Comparison of ENCODE assay signal across 33 cellular contexts in genomic region chr1:180841460-180841859, GRCh38.
DNase-seq lines count a peak whose midpoint lies in the region; ATAC-seq lines count a peak whose summit lies in the region.
"Had no signal": no experiment of that assay in that cellular context is flagged by ENCODE, and none has a peak within 500 bp of the region (broad histone marks: within the 10 kb centered on the region; RNA-seq: fewer than 3 reads in every experiment).

No MANE protein-coding gene starts in this region.

- CTCF ChIA-PET in CD4-positive, alpha-beta memory T cell (lab: Charles Lee; ENCODE audit: partially characterized antibody), result interaction anchor here (2.6 kb wide), 1 partner anchor 21 kb away, joined by 10 read pairs; no protein-coding TSS in a partner anchor

- H3K4me1 ChIP-seq in skeletal muscle satellite cell (ENCODE audit: control insufficient read depth, insufficient read depth, low read length), result peaks cover 19% of the 10 kb centered on the region
- H3K4me1 ChIP-seq in CD4-positive, alpha-beta memory T cell (ENCODE audit: insufficient read depth, low read length), result no peaks in the 10 kb centered on the region
- H3K4me1 ChIP-seq: gastroesophageal sphincter, lower lobe of right lung, upper lobe of left lung had no signal

- H3K9me3 ChIP-seq in skeletal muscle satellite cell (replicated peaks; ENCODE audit: low read length), result no peaks in the 10 kb centered on the region
- no peaks in the 10 kb centered on the region for H3K9me3 ChIP-seq in CD4-positive, alpha-beta memory T cell (ENCODE audit: control insufficient read depth in 1 of 2, low read length in 2 of 2)
- H3K9me3 ChIP-seq: gastroesophageal sphincter, lower lobe of right lung, mucosa of descending colon, ovary, upper lobe of left lung had no signal

- peak overlapping the region; percentile 15 for H3K9ac ChIP-seq in skeletal muscle satellite cell (ENCODE audit: low read depth, low read length)

- no peak overlapping the region for H3K27ac ChIP-seq in CD4-positive, alpha-beta memory T cell (ENCODE audit: low read depth, low read length)
- H3K27ac ChIP-seq: 22Rv1, gastroesophageal sphincter, lower lobe of right lung, ovary, upper lobe of left lung had no signal

- no peak overlapping the region for H3K4me2 ChIP-seq in skeletal muscle satellite cell (ENCODE audit: low read length)
- H3K4me2 ChIP-seq: GM23338 had no signal

- H3K4me3 Mint-ChIP-seq in CD4-positive, alpha-beta memory T cell, result no peak overlapping the region
- H3K4me3 Mint-ChIP-seq: activated naive CD8-positive, alpha-beta T cell treated with anti-CD3 and anti-CD28 coated beads for 36 hours; activated T-cell treated with anti-CD3 and anti-CD28 coated beads, Interleukin-2, amount 50 U/mL, for 24 hours; GM23338; natural killer cell treated with Interleukin-12 subunit alpha and Interleukin-12 subunit beta and Interleukin-15 and Interleukin-18, amount 100 ng/mL, for 72 hours; stimulated activated naive B cell treated with anti-CD40 and anti-IgM and Interleukin-4, amounts not matched to agents 10 μg/mL and 1 μg/mL and 100 μg/mL, for 72 hours had no signal

- H3K27me3 ChIP-seq in skeletal muscle satellite cell (ENCODE audit: control insufficient read depth, insufficient read depth, low read length), result no peaks in the 10 kb centered on the region
- no peaks in the 10 kb centered on the region for H3K27me3 ChIP-seq in CD4-positive, alpha-beta memory T cell (ENCODE audit: insufficient read depth, low read length)
- H3K27me3 ChIP-seq: gastroesophageal sphincter, ovary, upper lobe of left lung had no signal

- DNase-seq in NCI-H146 (lab: John Stamatoyannopoulos, UW), result peak; percentile 40
- no peak for DNase-seq in NCI-H146 treated with DMSO at 0.1 percent for 48 hours (lab: John Stamatoyannopoulos, UW; ENCODE audit: unreplicated experiment)
- peak; percentile 15 for DNase-seq in astrocyte of the hippocampus (ENCODE audit: low read depth, low spot score)
- peak; percentile 4 for DNase-seq in kidney tubule cell (ENCODE audit: low spot score)
- no peak for DNase-seq in CD4-positive, alpha-beta memory T cell
- no peak for DNase-seq in foreskin melanocyte
- DNase-seq: activated CD4-positive, CD25-positive, alpha-beta regulatory T cell; activated gamma-delta T cell; activated naive CD8-positive, alpha-beta T cell treated with anti-CD3 and anti-CD28 coated beads for 36 hours; activated T-cell treated with anti-CD3 and anti-CD28 coated beads, Interleukin-2, amount 50 U/mL, for 24 hours; anterior cingulate cortex; C1 segment of cervical spinal cord; central memory CD4-positive, alpha-beta T cell; COR-L47; KBM-7; lower lobe of right lung; mucosa of descending colon; NCI-H1105; NCI-H2029; NCI-H345; NCI-H748 treated with DMSO at 0.1 percent for 48 hours; ovary; retina; small intestine; stimulated activated naive B cell treated with anti-CD40 and anti-IgM and Interleukin-4, amounts not matched to agents 10 μg/mL and 1 μg/mL and 100 μg/mL, for 72 hours; upper lobe of left lung had no signal

- peaks cover 0 to 2% (median 0%) of the 10 kb centered on the region in 8 donors for H3K9me3 Mint-ChIP-seq in CD4-positive, alpha-beta memory T cell
- H3K9me3 Mint-ChIP-seq: activated naive CD8-positive, alpha-beta T cell treated with anti-CD3 and anti-CD28 coated beads for 36 hours; activated T-cell treated with anti-CD3 and anti-CD28 coated beads, Interleukin-2, amount 50 U/mL, for 24 hours; natural killer cell treated with Interleukin-12 subunit alpha and Interleukin-12 subunit beta and Interleukin-15 and Interleukin-18, amount 100 ng/mL, for 72 hours had no signal

- peaks cover 3 to 7% (median 5%) of the 10 kb centered on the region in 4 donors for H3K4me1 Mint-ChIP-seq in CD4-positive, alpha-beta memory T cell

- H3K36me3 ChIP-seq in skeletal muscle satellite cell (ENCODE audit: insufficient read depth, low read length), result no peaks in the 10 kb centered on the region
- H3K36me3 ChIP-seq in CD4-positive, alpha-beta memory T cell (ENCODE audit: insufficient read depth, low read length), result no peaks in the 10 kb centered on the region
- H3K36me3 ChIP-seq: lower lobe of right lung, ovary had no signal

- ATAC-seq in HG03565 (IDR thresholded peaks at IDR 0.05; ENCODE audit: unreplicated experiment), result no peak
- ATAC-seq: esophagus mucosa; gastroesophageal sphincter; GM23338; lower lobe of right lung; mucosa of descending colon; natural killer cell treated with Interleukin-12 subunit alpha and Interleukin-12 subunit beta and Interleukin-15 and Interleukin-18, amount 100 ng/mL, for 72 hours; stimulated activated naive B cell treated with anti-CD40 and anti-IgM and Interleukin-4, amounts not matched to agents 10 μg/mL and 1 μg/mL and 100 μg/mL, for 72 hours had no signal

- peaks cover 21 to 23% of the 10 kb centered on the region in 2 donors for H3K36me3 Mint-ChIP-seq in CD4-positive, alpha-beta memory T cell
- H3K36me3 Mint-ChIP-seq: natural killer cell treated with Interleukin-12 subunit alpha and Interleukin-12 subunit beta and Interleukin-15 and Interleukin-18, amount 100 ng/mL, for 72 hours had no signal

- H3K4me3 ChIP-seq in skeletal muscle satellite cell (ENCODE audit: low read length), result no peak overlapping the region
- H3K4me3 ChIP-seq in CD4-positive, alpha-beta memory T cell (ENCODE audit: low read length in 2 of 2), result no peak overlapping the region
- H3K4me3 ChIP-seq: gastroesophageal sphincter, GM23338, lower lobe of right lung, mucosa of descending colon, ovary, upper lobe of left lung had no signal

- POLR2A ChIA-PET in CD4-positive, alpha-beta memory T cell (lab: Charles Lee; ENCODE audit: partially characterized antibody), result interaction anchor here (0.5 kb wide), 1 partner anchor 305 kb away, joined by 3 read pairs; no protein-coding TSS in a partner anchor

- intact Hi-C loops in CD4-positive, alpha-beta memory T cell (cut with micrococcal nuclease), result no loop called here

- no peak overlapping the region for H3K27ac Mint-ChIP-seq in CD4-positive, alpha-beta memory T cell
- H3K27ac Mint-ChIP-seq: activated naive CD8-positive, alpha-beta T cell treated with anti-CD3 and anti-CD28 coated beads for 36 hours; activated T-cell treated with anti-CD3 and anti-CD28 coated beads, Interleukin-2, amount 50 U/mL, for 24 hours; natural killer cell treated with Interleukin-12 subunit alpha and Interleukin-12 subunit beta and Interleukin-15 and Interleukin-18, amount 100 ng/mL, for 72 hours; stimulated activated naive B cell treated with anti-CD40 and anti-IgM and Interleukin-4, amounts not matched to agents 10 μg/mL and 1 μg/mL and 100 μg/mL, for 72 hours had no signal

- no peaks in the 10 kb centered on the region for H3K27me3 Mint-ChIP-seq in CD4-positive, alpha-beta memory T cell
- H3K27me3 Mint-ChIP-seq: activated naive CD8-positive, alpha-beta T cell treated with anti-CD3 and anti-CD28 coated beads for 36 hours; activated T-cell treated with anti-CD3 and anti-CD28 coated beads, Interleukin-2, amount 50 U/mL, for 24 hours; natural killer cell treated with Interleukin-12 subunit alpha and Interleukin-12 subunit beta and Interleukin-15 and Interleukin-18, amount 100 ng/mL, for 72 hours; stimulated activated naive B cell treated with anti-CD40 and anti-IgM and Interleukin-4, amounts not matched to agents 10 μg/mL and 1 μg/mL and 100 μg/mL, for 72 hours had no signal

Comparison
In these comparisons a context has a peak if more than half of its experiments do, and no peak if none do; other contexts are left out.
1. DNase-seq: peak in NCI-H146 (single experiment), astrocyte of the hippocampus (single experiment) and kidney tubule cell (single experiment); none in NCI-H146 treated with DMSO at 0.1 percent for 48 hours (single experiment), CD4-positive, alpha-beta memory T cell (0 of 5) and foreskin melanocyte (single experiment).